Comparison of ENCODE assay signal across 8 cellular contexts in the genomic region with DNA sequence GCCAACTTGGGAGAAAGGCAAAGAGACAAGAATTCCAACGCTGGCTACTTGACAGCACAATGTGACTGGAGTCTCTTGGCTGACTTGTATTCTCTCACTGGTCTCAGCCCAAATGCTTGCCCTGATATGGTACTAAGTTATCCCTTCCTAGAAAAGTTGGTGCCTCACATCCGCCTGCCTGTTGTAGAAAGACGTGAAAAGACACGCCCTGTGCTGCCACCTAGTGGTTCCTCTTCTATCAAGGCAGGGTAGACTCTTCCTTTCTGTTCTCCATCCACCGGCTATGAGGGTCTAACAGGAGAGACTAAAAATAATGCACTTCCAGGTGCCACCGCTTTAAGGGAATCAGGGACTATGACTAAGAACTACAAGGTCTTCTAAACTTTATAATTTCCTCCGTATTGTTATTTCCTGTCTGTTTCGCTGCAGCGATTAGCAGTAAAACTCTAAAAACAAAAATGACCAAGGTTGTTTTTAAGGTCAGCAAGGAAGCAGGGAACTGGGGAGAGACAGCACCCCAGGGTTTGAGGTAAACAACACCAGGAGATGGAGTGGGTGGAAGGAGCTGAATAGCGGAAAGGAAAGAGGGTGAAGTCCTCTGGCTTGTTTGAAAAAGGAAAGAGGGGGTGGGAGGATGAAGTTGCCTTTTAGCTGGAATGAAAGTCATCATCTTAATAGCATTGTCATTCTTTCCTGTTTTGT.
DNase-seq lines count a peak whose midpoint lies in the region; ATAC-seq and TF ChIP-seq lines count a peak whose summit lies in the region.

No MANE protein-coding gene starts in this region.

- H3K27ac ChIP-seq in layer of hippocampus (ENCODE audit: low read depth, low read length), result peak overlapping the region; percentile 2

- no peaks in the 10 kb centered on the region for H3K27me3 ChIP-seq in GM06990 (replicated peaks; ENCODE audit: control insufficient read depth, insufficient read depth, low read length)
- H3K27me3 ChIP-seq in layer of hippocampus (ENCODE audit: control insufficient read depth, insufficient read depth, low read length), result no peaks in the 10 kb centered on the region

- no peak overlapping the region for H3K4me3 ChIP-seq in GM06990 (replicated peaks; ENCODE audit: low read depth, low read length)

- DNase-seq in GM06990 (ENCODE audit: extremely low read depth, insufficient read length), result peak; percentile 36
- peak; percentile 97 for DNase-seq in NCI-H510A treated with DMSO at 0.1 percent for 48 hours (lab: John Stamatoyannopoulos, UW)
- peak; percentile 75 for DNase-seq in activated CD4-positive, alpha-beta T cell treated with anti-CD3 and anti-CD28 coated beads for 1 hour
- DNase-seq in cerebellar nuclear complex (lab: John Stamatoyannopoulos, UW), result peak; percentile 46 to 88
- DNase-seq in stimulated activated CD4-positive, alpha-beta T cell treated with anti-CD3 and anti-CD28 coated beads, Interleukin-2, amount 100 ng/mL, for 24 hours, result peak; percentile 86 to 91

- ATAC-seq in HG03196 (IDR thresholded peaks at IDR 0.05; ENCODE audit: unreplicated experiment), result peak; percentile 66
- ATAC-seq in GM21529 (IDR thresholded peaks at IDR 0.05; ENCODE audit: unreplicated experiment), result no peak

- peak; percentile 76 for TF ChIP-seq CTCF in GM06990 (IDR thresholded peaks at IDR 0.05; ENCODE audit: insufficient read depth, low read length, poor library complexity, severe bottlenecking)

- H3K36me3 ChIP-seq in GM06990 (ENCODE audit: control insufficient read depth, insufficient read depth, low read length), result no peaks in the 10 kb centered on the region

Comparison
In these comparisons a context has a peak if more than half of its experiments do, and no peak if none do; other contexts are left out.
1. DNase-seq: peak in every context shown above with its lines; median percentile 97 in NCI-H510A treated with DMSO at 0.1 percent for 48 hours; 88 in stimulated activated CD4-positive, alpha-beta T cell treated with anti-CD3 and anti-CD28 coated beads, Interleukin-2, amount 100 ng/mL, for 24 hours; 75 in activated CD4-positive, alpha-beta T cell treated with anti-CD3 and anti-CD28 coated beads for 1 hour; 67 in cerebellar nuclear complex; 36 in GM06990.